In the genomic region with DNA sequence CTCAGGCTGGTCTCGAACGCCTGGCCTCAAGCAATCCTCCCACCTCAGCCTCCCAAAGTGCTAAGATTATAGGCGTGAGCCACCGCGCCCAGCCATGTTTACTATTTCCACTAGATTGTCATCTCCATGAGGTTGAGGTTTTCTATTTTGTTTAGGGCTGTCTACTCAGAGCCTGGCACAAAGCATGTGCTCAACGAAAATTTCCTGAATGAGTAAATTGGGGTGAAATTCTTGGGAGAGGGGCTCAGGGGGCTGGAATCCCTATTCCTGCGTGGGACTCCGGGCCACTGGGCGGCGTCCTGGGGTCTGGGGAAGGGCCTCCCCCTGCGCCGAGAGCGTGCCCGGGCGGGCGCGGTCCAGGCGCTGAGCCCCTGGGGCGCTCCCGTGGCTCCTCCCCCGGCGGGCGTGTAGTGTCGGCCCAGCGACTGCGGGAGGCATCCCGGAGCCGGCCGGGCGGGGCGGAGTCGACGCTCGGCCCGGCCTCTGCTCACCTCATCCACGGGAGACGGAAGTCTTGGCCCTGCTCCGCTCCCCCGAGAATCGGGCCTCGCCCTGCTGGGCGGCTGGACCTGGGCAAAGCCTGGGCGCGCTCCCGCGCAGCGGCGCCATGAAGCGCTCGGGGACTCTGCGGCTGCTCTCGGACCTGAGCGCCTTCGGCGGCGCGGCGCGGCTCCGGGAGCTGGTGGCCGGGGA, we compare ENCODE assay signal across 1 cellular context.
TF ChIP-seq lines count a peak whose summit lies in the region.

A gene (plus strand): TSS at position 482 of the 693 bp plus-strand sequence. CDS start 126 bp downstream, at position 608.

TF ChIP-seq in HepG2, 621 proteins besides CTCF, POLR2A, EP300 and RAD21 (continued from another document):
- TF ChIP-seq, protein P1, sequence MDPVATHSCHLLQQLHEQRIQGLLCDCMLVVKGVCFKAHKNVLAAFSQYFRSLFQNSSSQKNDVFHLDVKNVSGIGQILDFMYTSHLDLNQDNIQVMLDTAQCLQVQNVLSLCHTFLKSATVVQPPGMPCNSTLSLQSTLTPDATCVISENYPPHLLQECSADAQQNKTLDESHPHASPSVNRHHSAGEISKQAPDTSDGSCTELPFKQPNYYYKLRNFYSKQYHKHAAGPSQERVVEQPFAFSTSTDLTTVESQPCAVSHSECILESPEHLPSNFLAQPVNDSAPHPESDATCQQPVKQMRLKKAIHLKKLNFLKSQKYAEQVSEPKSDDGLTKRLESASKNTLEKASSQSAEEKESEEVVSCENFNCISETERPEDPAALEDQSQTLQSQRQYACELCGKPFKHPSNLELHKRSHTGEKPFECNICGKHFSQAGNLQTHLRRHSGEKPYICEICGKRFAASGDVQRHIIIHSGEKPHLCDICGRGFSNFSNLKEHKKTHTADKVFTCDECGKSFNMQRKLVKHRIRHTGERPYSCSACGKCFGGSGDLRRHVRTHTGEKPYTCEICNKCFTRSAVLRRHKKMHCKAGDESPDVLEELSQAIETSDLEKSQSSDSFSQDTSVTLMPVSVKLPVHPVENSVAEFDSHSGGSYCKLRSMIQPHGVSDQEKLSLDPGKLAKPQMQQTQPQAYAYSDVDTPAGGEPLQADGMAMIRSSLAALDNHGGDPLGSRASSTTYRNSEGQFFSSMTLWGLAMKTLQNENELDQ (CRISPR knock-in tag; IDR thresholded peaks at IDR 0.05; ENCODE audit: borderline replicate concordance), result no peak
- TF ChIP-seq PPARG (CRISPR knock-in tag; conservative IDR thresholded peaks at IDR 0.05) (peak; percentile 55; the same call in 1 of the 2 replicates), ZNF224 (CRISPR knock-in tag; IDR thresholded peaks at IDR 0.05) (0 out of 2 replicates have a peak, but pooled peaks have one; percentile 66), ZNF776 (CRISPR knock-in tag; IDR thresholded peaks at IDR 0.05) (no peak; the same call in 1 of the 2 replicates), ZNF572 (CRISPR knock-in tag; IDR thresholded peaks at IDR 0.05) (no peak), ZFP82 (CRISPR knock-in tag; IDR thresholded peaks at IDR 0.05; ENCODE audit: borderline replicate concordance) (no peak), AGO2 (optimal IDR thresholded peaks at IDR 0.05; ENCODE audit: low read depth, low read length) (no peak), CREB1 (IDR thresholded peaks at IDR 0.05) (peak; percentile 61; the same call in 1 of the 2 replicates), CREB1 (CRISPR knock-in tag; IDR thresholded peaks at IDR 0.05) (peak; percentile 79), XBP1 (CRISPR knock-in tag; IDR thresholded peaks at IDR 0.05) (no peak), ASH2L (IDR thresholded peaks at IDR 0.05; ENCODE audit: insufficient read length, low read depth, low read length) (peak; percentile 71), ZNF709 (CRISPR knock-in tag; IDR thresholded peaks at IDR 0.05) (peak; percentile 81; the same call in 1 of the 2 replicates), KDM2A (CRISPR knock-in tag; IDR thresholded peaks at IDR 0.05; ENCODE audit: borderline replicate concordance, low read depth) (peak; percentile 63), ZNF234 (CRISPR knock-in tag; conservative IDR thresholded peaks at IDR 0.05) (peak; percentile 55; the same call in 1 of the 2 replicates), ZNF282 (IDR thresholded peaks at IDR 0.05; ENCODE audit: partially characterized antibody) (no peak), JUNB (CRISPR knock-in tag; IDR thresholded peaks at IDR 0.05; ENCODE audit: borderline replicate concordance) (no peak), MYC (CRISPR knock-in tag; IDR thresholded peaks at IDR 0.05; ENCODE audit: borderline replicate concordance) (no peak; the same call in none of the 2 replicates), NR2F2 (IDR thresholded peaks at IDR 0.05; ENCODE audit: borderline replicate concordance, low read depth) (no peak; the same call in 1 of the 2 replicates), ZMYM2 (CRISPR knock-in tag; IDR thresholded peaks at IDR 0.05) (peak; percentile 90), NFKBIZ (CRISPR knock-in tag; IDR thresholded peaks at IDR 0.05) (no peak; the same call in 1 of the 2 replicates), U2AF1 (optimal IDR thresholded peaks at IDR 0.05; ENCODE audit: low read depth, low read length) (peak; percentile 44), KLF16 (CRISPR knock-in tag; IDR thresholded peaks at IDR 0.05) (no peak; a peak in 1 of 4 replicates)
- TF ChIP-seq, protein P2, sequence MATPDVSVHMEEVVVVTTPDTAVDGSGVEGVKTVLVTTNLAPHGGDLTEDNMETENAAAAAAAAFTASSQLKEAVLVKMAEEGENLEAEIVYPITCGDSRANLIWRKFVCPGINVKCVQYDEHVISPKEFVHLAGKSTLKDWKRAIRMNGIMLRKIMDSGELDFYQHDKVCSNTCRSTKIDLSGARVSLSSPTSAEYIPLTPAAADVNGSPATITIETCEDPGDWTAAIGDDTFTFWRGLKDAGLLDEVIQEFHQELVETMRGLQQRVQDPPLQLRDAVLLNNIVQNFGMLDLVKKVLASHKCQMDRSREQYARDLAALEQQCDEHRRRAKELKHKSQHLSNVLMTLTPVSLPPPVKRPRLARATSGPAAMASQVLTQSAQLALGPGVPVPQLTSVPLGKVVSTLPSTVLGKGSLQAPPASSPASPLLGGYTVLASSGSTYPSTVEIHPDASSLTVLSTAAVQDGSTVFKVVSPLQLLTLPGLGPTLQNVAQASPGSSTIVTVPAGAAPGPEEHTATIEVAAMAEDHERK (CRISPR knock-in tag; IDR thresholded peaks at IDR 0.05; ENCODE audit: low read depth), result no peak
- TF ChIP-seq, protein P3, sequence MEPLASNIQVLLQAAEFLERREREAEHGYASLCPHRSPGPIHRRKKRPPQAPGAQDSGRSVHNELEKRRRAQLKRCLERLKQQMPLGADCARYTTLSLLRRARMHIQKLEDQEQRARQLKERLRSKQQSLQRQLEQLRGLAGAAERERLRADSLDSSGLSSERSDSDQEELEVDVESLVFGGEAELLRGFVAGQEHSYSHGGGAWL (CRISPR knock-in tag; IDR thresholded peaks at IDR 0.05), result no peak
- TF ChIP-seq, protein P4, sequence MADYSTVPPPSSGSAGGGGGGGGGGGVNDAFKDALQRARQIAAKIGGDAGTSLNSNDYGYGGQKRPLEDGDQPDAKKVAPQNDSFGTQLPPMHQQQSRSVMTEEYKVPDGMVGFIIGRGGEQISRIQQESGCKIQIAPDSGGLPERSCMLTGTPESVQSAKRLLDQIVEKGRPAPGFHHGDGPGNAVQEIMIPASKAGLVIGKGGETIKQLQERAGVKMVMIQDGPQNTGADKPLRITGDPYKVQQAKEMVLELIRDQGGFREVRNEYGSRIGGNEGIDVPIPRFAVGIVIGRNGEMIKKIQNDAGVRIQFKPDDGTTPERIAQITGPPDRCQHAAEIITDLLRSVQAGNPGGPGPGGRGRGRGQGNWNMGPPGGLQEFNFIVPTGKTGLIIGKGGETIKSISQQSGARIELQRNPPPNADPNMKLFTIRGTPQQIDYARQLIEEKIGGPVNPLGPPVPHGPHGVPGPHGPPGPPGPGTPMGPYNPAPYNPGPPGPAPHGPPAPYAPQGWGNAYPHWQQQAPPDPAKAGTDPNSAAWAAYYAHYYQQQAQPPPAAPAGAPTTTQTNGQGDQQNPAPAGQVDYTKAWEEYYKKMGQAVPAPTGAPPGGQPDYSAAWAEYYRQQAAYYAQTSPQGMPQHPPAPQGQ (CRISPR knock-in tag; IDR thresholded peaks at IDR 0.05; ENCODE audit: borderline replicate concordance), result no peak
- TF ChIP-seq, protein P5, sequence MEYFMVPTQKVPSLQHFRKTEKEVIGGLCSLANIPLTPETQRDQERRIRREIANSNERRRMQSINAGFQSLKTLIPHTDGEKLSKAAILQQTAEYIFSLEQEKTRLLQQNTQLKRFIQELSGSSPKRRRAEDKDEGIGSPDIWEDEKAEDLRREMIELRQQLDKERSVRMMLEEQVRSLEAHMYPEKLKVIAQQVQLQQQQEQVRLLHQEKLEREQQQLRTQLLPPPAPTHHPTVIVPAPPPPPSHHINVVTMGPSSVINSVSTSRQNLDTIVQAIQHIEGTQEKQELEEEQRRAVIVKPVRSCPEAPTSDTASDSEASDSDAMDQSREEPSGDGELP (IDR thresholded peaks at IDR 0.05; ENCODE audit: borderline replicate concordance, low read depth), result peak; percentile 11; the same call in 1 of the 2 replicates
- TF ChIP-seq, protein P6, sequence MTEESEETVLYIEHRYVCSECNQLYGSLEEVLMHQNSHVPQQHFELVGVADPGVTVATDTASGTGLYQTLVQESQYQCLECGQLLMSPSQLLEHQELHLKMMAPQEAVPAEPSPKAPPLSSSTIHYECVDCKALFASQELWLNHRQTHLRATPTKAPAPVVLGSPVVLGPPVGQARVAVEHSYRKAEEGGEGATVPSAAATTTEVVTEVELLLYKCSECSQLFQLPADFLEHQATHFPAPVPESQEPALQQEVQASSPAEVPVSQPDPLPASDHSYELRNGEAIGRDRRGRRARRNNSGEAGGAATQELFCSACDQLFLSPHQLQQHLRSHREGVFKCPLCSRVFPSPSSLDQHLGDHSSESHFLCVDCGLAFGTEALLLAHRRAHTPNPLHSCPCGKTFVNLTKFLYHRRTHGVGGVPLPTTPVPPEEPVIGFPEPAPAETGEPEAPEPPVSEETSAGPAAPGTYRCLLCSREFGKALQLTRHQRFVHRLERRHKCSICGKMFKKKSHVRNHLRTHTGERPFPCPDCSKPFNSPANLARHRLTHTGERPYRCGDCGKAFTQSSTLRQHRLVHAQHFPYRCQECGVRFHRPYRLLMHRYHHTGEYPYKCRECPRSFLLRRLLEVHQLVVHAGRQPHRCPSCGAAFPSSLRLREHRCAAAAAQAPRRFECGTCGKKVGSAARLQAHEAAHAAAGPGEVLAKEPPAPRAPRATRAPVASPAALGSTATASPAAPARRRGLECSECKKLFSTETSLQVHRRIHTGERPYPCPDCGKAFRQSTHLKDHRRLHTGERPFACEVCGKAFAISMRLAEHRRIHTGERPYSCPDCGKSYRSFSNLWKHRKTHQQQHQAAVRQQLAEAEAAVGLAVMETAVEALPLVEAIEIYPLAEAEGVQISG (CRISPR knock-in tag; IDR thresholded peaks at IDR 0.05), result peak; percentile 95
- TF ChIP-seq, protein P7, sequence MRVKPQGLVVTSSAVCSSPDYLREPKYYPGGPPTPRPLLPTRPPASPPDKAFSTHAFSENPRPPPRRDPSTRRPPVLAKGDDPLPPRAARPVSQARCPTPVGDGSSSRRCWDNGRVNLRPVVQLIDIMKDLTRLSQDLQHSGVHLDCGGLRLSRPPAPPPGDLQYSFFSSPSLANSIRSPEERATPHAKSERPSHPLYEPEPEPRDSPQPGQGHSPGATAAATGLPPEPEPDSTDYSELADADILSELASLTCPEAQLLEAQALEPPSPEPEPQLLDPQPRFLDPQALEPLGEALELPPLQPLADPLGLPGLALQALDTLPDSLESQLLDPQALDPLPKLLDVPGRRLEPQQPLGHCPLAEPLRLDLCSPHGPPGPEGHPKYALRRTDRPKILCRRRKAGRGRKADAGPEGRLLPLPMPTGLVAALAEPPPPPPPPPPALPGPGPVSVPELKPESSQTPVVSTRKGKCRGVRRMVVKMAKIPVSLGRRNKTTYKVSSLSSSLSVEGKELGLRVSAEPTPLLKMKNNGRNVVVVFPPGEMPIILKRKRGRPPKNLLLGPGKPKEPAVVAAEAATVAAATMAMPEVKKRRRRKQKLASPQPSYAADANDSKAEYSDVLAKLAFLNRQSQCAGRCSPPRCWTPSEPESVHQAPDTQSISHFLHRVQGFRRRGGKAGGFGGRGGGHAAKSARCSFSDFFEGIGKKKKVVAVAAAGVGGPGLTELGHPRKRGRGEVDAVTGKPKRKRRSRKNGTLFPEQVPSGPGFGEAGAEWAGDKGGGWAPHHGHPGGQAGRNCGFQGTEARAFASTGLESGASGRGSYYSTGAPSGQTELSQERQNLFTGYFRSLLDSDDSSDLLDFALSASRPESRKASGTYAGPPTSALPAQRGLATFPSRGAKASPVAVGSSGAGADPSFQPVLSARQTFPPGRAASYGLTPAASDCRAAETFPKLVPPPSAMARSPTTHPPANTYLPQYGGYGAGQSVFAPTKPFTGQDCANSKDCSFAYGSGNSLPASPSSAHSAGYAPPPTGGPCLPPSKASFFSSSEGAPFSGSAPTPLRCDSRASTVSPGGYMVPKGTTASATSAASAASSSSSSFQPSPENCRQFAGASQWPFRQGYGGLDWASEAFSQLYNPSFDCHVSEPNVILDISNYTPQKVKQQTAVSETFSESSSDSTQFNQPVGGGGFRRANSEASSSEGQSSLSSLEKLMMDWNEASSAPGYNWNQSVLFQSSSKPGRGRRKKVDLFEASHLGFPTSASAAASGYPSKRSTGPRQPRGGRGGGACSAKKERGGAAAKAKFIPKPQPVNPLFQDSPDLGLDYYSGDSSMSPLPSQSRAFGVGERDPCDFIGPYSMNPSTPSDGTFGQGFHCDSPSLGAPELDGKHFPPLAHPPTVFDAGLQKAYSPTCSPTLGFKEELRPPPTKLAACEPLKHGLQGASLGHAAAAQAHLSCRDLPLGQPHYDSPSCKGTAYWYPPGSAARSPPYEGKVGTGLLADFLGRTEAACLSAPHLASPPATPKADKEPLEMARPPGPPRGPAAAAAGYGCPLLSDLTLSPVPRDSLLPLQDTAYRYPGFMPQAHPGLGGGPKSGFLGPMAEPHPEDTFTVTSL (CRISPR knock-in tag; IDR thresholded peaks at IDR 0.05; ENCODE audit: borderline replicate concordance), result no peak
- TF ChIP-seq, protein P8, sequence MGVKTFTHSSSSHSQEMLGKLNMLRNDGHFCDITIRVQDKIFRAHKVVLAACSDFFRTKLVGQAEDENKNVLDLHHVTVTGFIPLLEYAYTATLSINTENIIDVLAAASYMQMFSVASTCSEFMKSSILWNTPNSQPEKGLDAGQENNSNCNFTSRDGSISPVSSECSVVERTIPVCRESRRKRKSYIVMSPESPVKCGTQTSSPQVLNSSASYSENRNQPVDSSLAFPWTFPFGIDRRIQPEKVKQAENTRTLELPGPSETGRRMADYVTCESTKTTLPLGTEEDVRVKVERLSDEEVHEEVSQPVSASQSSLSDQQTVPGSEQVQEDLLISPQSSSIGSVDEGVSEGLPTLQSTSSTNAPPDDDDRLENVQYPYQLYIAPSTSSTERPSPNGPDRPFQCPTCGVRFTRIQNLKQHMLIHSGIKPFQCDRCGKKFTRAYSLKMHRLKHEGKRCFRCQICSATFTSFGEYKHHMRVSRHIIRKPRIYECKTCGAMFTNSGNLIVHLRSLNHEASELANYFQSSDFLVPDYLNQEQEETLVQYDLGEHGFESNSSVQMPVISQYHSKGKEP (CRISPR knock-in tag; IDR thresholded peaks at IDR 0.05), result 0 out of 2 replicates have a peak, but pooled peaks have one; percentile 20
